ENCODE assay signal across 8 cellular contexts in genomic region chr6:136249811-136250685, GRCh38. TPM values are rescaled to one million over a fixed set of nuclear protein-coding genes. Genes with fewer than 3 reads are reported as not detected.
DNase-seq lines count a peak whose midpoint lies in the region; ATAC-seq and TF ChIP-seq lines count a peak whose summit lies in the region.

Gene MTFR2, minus strand, starts transcription at chr6:136250311. Its CDS starts 1,212 bp downstream, at chr6:136249099.

- H3K36me3 ChIP-seq in mammary epithelial cell (ENCODE audit: insufficient read depth, low read length) = no peaks in the 10 kb centered on the region
- no peaks in the 10 kb centered on the region for H3K36me3 ChIP-seq in iPS-20b (ENCODE audit: insufficient read depth, low read depth, low read length)

- intact Hi-C loops in mammary epithelial cell (cut with micrococcal nuclease) = loop anchor here (1.0 to 5.0 kb wide), 3 partner anchors 37 to 301 kb away; partner anchors contain the start of genes BCLAF1 and MAP7

- WGBS in mammary epithelial cell (ENCODE audit: low coverage, missing lambda C conversion rate) = 1% methylated on average over 48 of the region's 59 CpGs

- H3K4me3 ChIP-seq in mammary epithelial cell (replicated peaks in 1 of 3; ENCODE audit: insufficient read depth in 1 of 3, low read depth in 2 of 3, low read length in 3 of 3) (peak within 1 kb of the TSS; percentile 78 to 98 (median 90)), iPS-20b (ENCODE audit: low read length) (peak within 1 kb of the TSS; percentile 82), skin epidermis (peak within 1 kb of the TSS; percentile 58 to 79 (median 63))

- BruUV-seq in mammary epithelial cell (replicated peaks; lab: Mats Ljungman, UMichigan) = no TSS peak

- H3K9me3 ChIP-seq in mammary epithelial cell (replicated peaks; ENCODE audit: insufficient read depth, low read length) = no peaks in the 10 kb centered on the region
- H3K9me3 ChIP-seq in iPS-20b (ENCODE audit: insufficient read depth, low read depth, low read length) = no peaks in the 10 kb centered on the region

- TF ChIP-seq CTCF in VCaP (conservative IDR thresholded peaks at IDR 0.05) (no peak), mammary epithelial cell (conservative IDR thresholded peaks at IDR 0.05 in 1 of 2, IDR thresholded peaks at IDR 0.05 in 1 of 2; ENCODE audit: extremely low read depth in 1 of 2, insufficient read depth in 1 of 2, low read depth in 1 of 2, low read length in 2 of 2) (no peak)

- peaks cover 6% of the 10 kb centered on the region for H3K4me1 ChIP-seq in mammary epithelial cell (ENCODE audit: insufficient read depth, low read length)
- H3K4me1 ChIP-seq in iPS-20b (ENCODE audit: insufficient read depth, low read length) = no peaks in the 10 kb centered on the region

- H3K27me3 ChIP-seq in mammary epithelial cell (ENCODE audit: insufficient read depth, low read length) (no peaks in the 10 kb centered on the region), iPS-20b (ENCODE audit: insufficient read depth, low read length) (no peaks in the 10 kb centered on the region)

- dilution Hi-C loops in mammary epithelial cell (cut with HindIII; ENCODE audit: low sequenced_read_pairs) = loop anchor here (5.0 kb wide), 1 partner anchor 32 kb away; no protein-coding TSS in a partner anchor

- H3K79me2 ChIP-seq in mammary epithelial cell (ENCODE audit: insufficient read depth, low read length) = peaks cover 35% of the 10 kb centered on the region

- peak within 1 kb of the TSS; percentile 95 for H3K4me2 ChIP-seq in mammary epithelial cell (ENCODE audit: insufficient read depth, low read depth, low read length)

- H3K27ac ChIP-seq in VCaP (peak within 1 kb of the TSS; percentile 68), mammary epithelial cell (ENCODE audit: insufficient read depth, low read depth, low read length) (peak within 1 kb of the TSS; percentile 76), iPS-20b (ENCODE audit: low read length) (no peak within 1 kb of the TSS), skin epidermis (peak within 1 kb of the TSS in 6 of 21 experiments; percentile 23 to 74 (median 56))

- peak within 1 kb of the TSS; percentile 77 for H3K9ac ChIP-seq in mammary epithelial cell (ENCODE audit: insufficient read depth, low read length)
- peak within 1 kb of the TSS; percentile 80 for H3K9ac ChIP-seq in iPS-20b (ENCODE audit: low read depth, low read length)

- CTCF ChIA-PET in mammary epithelial cell (lab: Charles Lee; ENCODE audit: low non-redundant PET) = interaction anchor here (0.6 kb wide), 1 partner anchor 66 kb away, joined by 3 read pairs; no protein-coding TSS in a partner anchor

- in situ Hi-C loops in mammary epithelial cell (cut with MboI; ENCODE audit: low sequenced_read_pairs in 2 of 2) = loop anchor here in 1 of 2 donors (25.0 kb wide), 1 partner anchor 713 kb away; no protein-coding TSS in a partner anchor

- no peaks in the 10 kb centered on the region for H4K20me1 ChIP-seq in mammary epithelial cell (ENCODE audit: insufficient read depth, low read length)

- ATAC-seq in GM18909 (IDR thresholded peaks at IDR 0.05; ENCODE audit: poor library complexity, unreplicated experiment) = peak; percentile 98
- ATAC-seq in HG03159 (IDR thresholded peaks at IDR 0.05; ENCODE audit: unreplicated experiment) = peak; percentile 94

- DNase-seq in AG08395 (ENCODE audit: low spot score) = peak; percentile 99
- DNase-seq in NCI-H2227 (lab: John Stamatoyannopoulos, UW; ENCODE audit: unreplicated experiment) = peak; percentile 97
- peak; percentile 99 for DNase-seq in mammary epithelial cell

- H2AFZ ChIP-seq in mammary epithelial cell (ENCODE audit: low read depth, low read length) = peak within 1 kb of the TSS; percentile 74

RNA-seq across cellular contexts. Expression of gene MTFR2, which starts in this region (rescaled TPM):
- total RNA-seq in mammary epithelial cell = 1 to 10 TPM; 2.0 to 7.3 TPM
- 13.2 TPM for polyA plus RNA-seq in mammary epithelial cell
- polyA minus RNA-seq in mammary epithelial cell = 7.3 TPM
